1 cellular context compared by ENCODE assay signal in the genomic region with DNA sequence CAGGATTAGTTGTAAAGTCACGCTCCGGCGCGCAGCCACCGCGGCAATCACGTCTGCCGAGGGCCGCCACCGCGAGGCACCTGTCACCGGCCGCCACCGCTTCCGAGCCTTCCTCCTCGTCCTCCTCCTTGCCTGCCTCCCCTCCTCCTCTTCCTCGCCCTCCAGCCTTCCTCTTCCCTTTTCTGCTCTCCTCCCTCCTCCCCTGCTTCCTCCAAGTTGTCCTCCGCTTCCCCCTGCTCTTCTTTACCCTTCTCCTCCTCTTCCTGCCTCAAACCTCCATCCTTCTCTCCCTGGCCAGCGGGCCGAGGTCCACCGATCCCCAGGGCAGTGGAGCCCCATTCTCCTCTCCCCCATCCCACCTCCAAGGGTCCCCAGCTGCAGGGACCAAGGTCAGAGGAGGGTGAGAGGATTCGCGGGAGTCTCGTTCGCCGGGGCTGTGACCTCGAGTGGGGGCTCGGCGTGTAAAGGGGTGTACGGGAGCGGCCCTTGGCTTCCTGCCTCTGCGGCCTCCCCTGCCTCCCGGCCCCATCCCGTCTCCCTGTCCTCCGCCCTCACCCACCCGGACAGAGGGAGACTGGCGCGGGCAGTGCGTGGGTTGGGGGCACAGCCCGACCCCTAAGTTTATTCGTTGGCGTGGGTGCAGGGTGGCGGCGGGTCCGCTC.
TF ChIP-seq lines count a peak whose summit lies in the region.

No MANE protein-coding gene starts in this region.

TF ChIP-seq in HepG2, 621 proteins besides CTCF, POLR2A, EP300 and RAD21 (continued from another document):
- TF ChIP-seq, protein P1, sequence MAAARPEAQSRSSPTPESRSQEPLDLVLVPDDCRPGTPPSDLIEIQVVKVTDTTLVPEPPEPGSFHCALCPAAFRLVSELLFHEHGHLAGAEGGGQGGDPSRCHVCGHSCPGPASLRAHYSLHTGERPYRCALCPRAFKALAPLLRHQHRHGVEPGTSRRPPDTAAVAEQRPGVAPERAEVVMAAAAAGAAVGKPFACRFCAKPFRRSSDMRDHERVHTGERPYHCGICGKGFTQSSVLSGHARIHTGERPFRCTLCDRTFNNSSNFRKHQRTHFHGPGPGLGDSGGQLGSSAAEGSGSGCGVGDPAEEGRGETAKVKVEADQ (CRISPR knock-in tag; IDR thresholded peaks at IDR 0.05; ENCODE audit: borderline replicate concordance): no peak
- TF ChIP-seq ARID2 (CRISPR knock-in tag; IDR thresholded peaks at IDR 0.05; ENCODE audit: borderline replicate concordance) (no peak), SCMH1 (CRISPR knock-in tag; IDR thresholded peaks at IDR 0.05; ENCODE audit: borderline replicate concordance) (no peak), SRF (IDR thresholded peaks at IDR 0.05; ENCODE audit: low read depth, low read length) (no peak), ZNF263 (CRISPR knock-in tag; IDR thresholded peaks at IDR 0.05) (peak; percentile 63; the same call in 1 of the 2 replicates), EZH2 (conservative IDR thresholded peaks at IDR 0.05; ENCODE audit: low read depth, low read length) (peak; percentile 90; the same call in 1 of the 2 replicates), HNRNPK (IDR thresholded peaks at IDR 0.05; ENCODE audit: low read depth, low read length, poor library complexity, severe bottlenecking) (peak; percentile 24), HIVEP1 (CRISPR knock-in tag; IDR thresholded peaks at IDR 0.05) (no peak), BHLHE40 (IDR thresholded peaks at IDR 0.05; ENCODE audit: low read length) (no peak)
- TF ChIP-seq, protein P2, sequence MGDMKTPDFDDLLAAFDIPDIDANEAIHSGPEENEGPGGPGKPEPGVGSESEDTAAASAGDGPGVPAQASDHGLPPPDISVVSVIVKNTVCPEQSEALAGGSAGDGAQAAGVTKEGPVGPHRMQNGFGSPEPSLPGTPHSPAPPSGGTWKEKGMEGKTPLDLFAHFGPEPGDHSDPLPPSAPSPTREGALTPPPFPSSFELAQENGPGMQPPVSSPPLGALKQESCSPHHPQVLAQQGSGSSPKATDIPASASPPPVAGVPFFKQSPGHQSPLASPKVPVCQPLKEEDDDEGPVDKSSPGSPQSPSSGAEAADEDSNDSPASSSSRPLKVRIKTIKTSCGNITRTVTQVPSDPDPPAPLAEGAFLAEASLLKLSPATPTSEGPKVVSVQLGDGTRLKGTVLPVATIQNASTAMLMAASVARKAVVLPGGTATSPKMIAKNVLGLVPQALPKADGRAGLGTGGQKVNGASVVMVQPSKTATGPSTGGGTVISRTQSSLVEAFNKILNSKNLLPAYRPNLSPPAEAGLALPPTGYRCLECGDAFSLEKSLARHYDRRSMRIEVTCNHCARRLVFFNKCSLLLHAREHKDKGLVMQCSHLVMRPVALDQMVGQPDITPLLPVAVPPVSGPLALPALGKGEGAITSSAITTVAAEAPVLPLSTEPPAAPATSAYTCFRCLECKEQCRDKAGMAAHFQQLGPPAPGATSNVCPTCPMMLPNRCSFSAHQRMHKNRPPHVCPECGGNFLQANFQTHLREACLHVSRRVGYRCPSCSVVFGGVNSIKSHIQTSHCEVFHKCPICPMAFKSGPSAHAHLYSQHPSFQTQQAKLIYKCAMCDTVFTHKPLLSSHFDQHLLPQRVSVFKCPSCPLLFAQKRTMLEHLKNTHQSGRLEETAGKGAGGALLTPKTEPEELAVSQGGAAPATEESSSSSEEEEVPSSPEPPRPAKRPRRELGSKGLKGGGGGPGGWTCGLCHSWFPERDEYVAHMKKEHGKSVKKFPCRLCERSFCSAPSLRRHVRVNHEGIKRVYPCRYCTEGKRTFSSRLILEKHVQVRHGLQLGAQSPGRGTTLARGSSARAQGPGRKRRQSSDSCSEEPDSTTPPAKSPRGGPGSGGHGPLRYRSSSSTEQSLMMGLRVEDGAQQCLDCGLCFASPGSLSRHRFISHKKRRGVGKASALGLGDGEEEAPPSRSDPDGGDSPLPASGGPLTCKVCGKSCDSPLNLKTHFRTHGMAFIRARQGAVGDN (CRISPR knock-in tag; IDR thresholded peaks at IDR 0.05): peak; percentile 22
- TF ChIP-seq, protein P3, sequence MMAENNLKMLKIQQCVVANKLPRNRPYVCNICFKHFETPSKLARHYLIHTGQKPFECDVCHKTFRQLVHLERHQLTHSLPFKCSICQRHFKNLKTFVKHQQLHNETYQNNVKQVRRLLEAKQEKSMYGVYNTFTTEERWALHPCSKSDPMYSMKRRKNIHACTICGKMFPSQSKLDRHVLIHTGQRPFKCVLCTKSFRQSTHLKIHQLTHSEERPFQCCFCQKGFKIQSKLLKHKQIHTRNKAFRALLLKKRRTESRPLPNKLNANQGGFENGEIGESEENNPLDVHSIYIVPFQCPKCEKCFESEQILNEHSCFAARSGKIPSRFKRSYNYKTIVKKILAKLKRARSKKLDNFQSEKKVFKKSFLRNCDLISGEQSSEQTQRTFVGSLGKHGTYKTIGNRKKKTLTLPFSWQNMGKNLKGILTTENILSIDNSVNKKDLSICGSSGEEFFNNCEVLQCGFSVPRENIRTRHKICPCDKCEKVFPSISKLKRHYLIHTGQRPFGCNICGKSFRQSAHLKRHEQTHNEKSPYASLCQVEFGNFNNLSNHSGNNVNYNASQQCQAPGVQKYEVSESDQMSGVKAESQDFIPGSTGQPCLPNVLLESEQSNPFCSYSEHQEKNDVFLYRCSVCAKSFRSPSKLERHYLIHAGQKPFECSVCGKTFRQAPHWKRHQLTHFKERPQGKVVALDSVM (CRISPR knock-in tag; IDR thresholded peaks at IDR 0.05): peak; percentile 69; the same call in 1 of the 2 replicates
